ENCODE assay signal across 1 cellular context in the genomic region with DNA sequence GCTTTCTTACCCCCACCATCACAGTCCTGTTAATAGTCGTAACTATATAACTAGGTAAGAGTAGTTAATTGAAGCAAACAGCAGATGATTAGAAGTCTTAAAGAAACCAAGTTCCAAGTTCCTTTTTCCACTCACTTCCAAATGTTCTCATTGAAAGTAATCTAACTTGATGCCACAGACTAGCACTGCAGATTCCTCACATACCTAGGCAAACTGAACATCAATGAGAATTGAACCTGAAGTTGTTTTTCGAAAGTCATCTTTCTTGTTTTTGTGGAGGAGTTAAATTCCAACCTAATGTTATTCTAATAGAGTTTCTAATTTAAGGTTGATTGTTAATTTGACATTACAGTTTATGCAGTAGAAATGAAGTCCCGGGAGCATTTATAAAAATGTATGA.
TF ChIP-seq lines count a peak whose summit lies in the region.

No MANE protein-coding gene starts in this region.

TF ChIP-seq in WTC11, 78 proteins besides CTCF, POLR2A, EP300 and RAD21 (continued from another document):
- TF ChIP-seq, protein P1, sequence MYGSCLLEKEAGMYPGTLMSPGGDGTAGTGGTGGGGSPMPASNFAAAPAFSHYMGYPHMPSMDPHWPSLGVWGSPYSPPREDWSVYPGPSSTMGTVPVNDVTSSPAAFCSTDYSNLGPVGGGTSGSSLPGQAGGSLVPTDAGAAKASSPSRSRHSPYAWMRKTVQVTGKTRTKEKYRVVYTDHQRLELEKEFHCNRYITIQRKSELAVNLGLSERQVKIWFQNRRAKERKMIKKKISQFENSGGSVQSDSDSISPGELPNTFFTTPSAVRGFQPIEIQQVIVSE (CRISPR knock-in tag; IDR thresholded peaks at IDR 0.05; ENCODE audit: borderline replicate concordance), result no peak
- no peak for TF ChIP-seq GABPB1 (CRISPR knock-in tag; IDR thresholded peaks at IDR 0.05)
- no peak for TF ChIP-seq MYBL2 (CRISPR knock-in tag; IDR thresholded peaks at IDR 0.05)
